Comparison of ENCODE assay signal across 1 cellular context in the genomic region with DNA sequence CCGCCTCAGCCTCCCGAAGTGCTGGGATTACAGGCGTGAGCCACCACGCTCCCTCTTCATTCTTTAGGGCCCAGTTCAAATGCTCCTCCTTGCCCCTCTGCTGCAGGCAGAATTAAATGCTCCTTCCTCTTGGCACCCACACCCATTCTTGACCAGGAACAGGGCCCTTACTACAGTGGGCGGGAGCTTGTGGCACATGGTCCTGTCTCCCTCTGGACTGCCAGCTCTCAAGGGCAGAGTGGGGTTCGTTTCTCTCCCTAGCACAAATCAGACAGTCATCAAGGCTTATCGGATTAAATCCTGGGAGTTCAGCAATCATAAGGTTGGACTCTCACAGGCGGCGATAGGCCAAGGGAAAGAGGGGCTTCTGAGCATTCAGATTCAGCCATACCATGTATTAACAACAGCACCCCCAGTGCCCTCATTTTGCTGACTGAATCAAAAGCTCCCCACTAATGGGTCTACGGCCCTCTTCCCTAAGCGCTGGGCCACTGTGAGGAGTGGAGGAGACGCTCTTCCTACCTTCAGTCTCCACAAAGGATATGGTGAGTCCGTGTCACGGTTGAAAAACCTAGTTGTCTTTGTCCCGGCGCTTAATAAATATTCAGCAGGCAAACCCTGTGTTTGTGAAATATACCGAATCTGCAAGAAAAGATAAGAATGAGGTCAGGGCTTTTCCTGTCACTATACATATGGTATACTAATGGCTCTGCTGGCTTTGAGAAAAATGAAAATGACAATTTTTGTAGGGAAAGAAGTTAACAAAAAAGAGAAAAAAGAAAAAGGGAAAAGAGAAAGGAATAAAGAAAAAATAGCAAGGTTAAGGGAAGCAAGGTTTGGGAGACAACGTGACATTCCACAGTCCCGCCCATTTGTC.
TF ChIP-seq lines count a peak whose summit lies in the region.

No MANE protein-coding gene starts in this region.

TF ChIP-seq in K562, 482 proteins besides CTCF, POLR2A, EP300 and RAD21 (continued from another document):
- TF ChIP-seq, protein P1, sequence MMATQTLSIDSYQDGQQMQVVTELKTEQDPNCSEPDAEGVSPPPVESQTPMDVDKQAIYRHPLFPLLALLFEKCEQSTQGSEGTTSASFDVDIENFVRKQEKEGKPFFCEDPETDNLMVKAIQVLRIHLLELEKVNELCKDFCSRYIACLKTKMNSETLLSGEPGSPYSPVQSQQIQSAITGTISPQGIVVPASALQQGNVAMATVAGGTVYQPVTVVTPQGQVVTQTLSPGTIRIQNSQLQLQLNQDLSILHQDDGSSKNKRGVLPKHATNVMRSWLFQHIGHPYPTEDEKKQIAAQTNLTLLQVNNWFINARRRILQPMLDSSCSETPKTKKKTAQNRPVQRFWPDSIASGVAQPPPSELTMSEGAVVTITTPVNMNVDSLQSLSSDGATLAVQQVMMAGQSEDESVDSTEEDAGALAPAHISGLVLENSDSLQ (IDR thresholded peaks at IDR 0.05) = peak; percentile 72
- TF ChIP-seq, protein P2, sequence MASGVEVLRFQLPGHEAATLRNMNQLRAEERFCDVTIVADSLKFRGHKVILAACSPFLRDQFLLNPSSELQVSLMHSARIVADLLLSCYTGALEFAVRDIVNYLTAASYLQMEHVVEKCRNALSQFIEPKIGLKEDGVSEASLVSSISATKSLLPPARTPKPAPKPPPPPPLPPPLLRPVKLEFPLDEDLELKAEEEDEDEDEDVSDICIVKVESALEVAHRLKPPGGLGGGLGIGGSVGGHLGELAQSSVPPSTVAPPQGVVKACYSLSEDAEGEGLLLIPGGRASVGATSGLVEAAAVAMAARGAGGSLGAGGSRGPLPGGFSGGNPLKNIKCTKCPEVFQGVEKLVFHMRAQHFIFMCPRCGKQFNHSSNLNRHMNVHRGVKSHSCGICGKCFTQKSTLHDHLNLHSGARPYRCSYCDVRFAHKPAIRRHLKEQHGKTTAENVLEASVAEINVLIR (CRISPR knock-in tag; IDR thresholded peaks at IDR 0.05) = no peak
- TF ChIP-seq NCOR1 (IDR thresholded peaks at IDR 0.05) (peak; percentile 66), TAF15 (IDR thresholded peaks at IDR 0.05; ENCODE audit: low read depth, low read length) (no peak), CEBPG (CRISPR knock-in tag; IDR thresholded peaks at IDR 0.05) (no peak), CEBPG (tag; conservative IDR thresholded peaks at IDR 0.05 in 1 of 2, IDR thresholded peaks at IDR 0.05 in 1 of 2) (peak in 1 of 2 experiments; percentile 54; a peak in 1 of 4 replicates), CEBPB (tag; IDR thresholded peaks at IDR 0.05) (peak; percentile 83), BHLHE40 (IDR thresholded peaks at IDR 0.05; ENCODE audit: low read length) (0 out of 2 replicates have a peak, but pooled peaks have one; percentile 8), KLF16 (IDR thresholded peaks at IDR 0.05) (0 out of 2 replicates have a peak, but pooled peaks have one; percentile 14), ZNF668 (CRISPR knock-in tag; IDR thresholded peaks at IDR 0.05) (no peak), BDP1 (IDR thresholded peaks at IDR 0.05; ENCODE audit: insufficient read depth, insufficient read length) (no peak), SMARCA4 (IDR thresholded peaks at IDR 0.05) (peak; percentile 90), ELF4 (CRISPR knock-in tag; IDR thresholded peaks at IDR 0.05) (peak; percentile 27; the same call in 1 of the 2 replicates), TOE1 (IDR thresholded peaks at IDR 0.05; ENCODE audit: borderline replicate concordance) (peak; percentile 43; the same call in 1 of the 2 replicates), TOE1 (CRISPR knock-in tag; IDR thresholded peaks at IDR 0.05; ENCODE audit: borderline replicate concordance, low read depth) (no peak), SNIP1 (IDR thresholded peaks at IDR 0.05; ENCODE audit: low read depth) (no peak), FOXM1 (IDR thresholded peaks at IDR 0.05; ENCODE audit: low read depth) (peak; percentile 39; the same call in 1 of the 2 replicates), FOXM1 (CRISPR knock-in tag; IDR thresholded peaks at IDR 0.05; ENCODE audit: low read depth) (no peak), ZFP30 (CRISPR knock-in tag; IDR thresholded peaks at IDR 0.05; ENCODE audit: borderline replicate concordance) (no peak), MEF2D (tag; conservative IDR thresholded peaks at IDR 0.05; ENCODE audit: low read depth) (no peak), ARID1B (IDR thresholded peaks at IDR 0.05) (peak; percentile 91), SMAD4 (CRISPR knock-in tag; conservative IDR thresholded peaks at IDR 0.05) (no peak; the same call in 1 of the 2 replicates), TBL1XR1 (IDR thresholded peaks at IDR 0.05; ENCODE audit: low read length in 2 of 2) (0 out of 4 replicates have a peak, but pooled peaks of 1 of the 2 experiments have one; percentile 39)
- TF ChIP-seq, protein P3, sequence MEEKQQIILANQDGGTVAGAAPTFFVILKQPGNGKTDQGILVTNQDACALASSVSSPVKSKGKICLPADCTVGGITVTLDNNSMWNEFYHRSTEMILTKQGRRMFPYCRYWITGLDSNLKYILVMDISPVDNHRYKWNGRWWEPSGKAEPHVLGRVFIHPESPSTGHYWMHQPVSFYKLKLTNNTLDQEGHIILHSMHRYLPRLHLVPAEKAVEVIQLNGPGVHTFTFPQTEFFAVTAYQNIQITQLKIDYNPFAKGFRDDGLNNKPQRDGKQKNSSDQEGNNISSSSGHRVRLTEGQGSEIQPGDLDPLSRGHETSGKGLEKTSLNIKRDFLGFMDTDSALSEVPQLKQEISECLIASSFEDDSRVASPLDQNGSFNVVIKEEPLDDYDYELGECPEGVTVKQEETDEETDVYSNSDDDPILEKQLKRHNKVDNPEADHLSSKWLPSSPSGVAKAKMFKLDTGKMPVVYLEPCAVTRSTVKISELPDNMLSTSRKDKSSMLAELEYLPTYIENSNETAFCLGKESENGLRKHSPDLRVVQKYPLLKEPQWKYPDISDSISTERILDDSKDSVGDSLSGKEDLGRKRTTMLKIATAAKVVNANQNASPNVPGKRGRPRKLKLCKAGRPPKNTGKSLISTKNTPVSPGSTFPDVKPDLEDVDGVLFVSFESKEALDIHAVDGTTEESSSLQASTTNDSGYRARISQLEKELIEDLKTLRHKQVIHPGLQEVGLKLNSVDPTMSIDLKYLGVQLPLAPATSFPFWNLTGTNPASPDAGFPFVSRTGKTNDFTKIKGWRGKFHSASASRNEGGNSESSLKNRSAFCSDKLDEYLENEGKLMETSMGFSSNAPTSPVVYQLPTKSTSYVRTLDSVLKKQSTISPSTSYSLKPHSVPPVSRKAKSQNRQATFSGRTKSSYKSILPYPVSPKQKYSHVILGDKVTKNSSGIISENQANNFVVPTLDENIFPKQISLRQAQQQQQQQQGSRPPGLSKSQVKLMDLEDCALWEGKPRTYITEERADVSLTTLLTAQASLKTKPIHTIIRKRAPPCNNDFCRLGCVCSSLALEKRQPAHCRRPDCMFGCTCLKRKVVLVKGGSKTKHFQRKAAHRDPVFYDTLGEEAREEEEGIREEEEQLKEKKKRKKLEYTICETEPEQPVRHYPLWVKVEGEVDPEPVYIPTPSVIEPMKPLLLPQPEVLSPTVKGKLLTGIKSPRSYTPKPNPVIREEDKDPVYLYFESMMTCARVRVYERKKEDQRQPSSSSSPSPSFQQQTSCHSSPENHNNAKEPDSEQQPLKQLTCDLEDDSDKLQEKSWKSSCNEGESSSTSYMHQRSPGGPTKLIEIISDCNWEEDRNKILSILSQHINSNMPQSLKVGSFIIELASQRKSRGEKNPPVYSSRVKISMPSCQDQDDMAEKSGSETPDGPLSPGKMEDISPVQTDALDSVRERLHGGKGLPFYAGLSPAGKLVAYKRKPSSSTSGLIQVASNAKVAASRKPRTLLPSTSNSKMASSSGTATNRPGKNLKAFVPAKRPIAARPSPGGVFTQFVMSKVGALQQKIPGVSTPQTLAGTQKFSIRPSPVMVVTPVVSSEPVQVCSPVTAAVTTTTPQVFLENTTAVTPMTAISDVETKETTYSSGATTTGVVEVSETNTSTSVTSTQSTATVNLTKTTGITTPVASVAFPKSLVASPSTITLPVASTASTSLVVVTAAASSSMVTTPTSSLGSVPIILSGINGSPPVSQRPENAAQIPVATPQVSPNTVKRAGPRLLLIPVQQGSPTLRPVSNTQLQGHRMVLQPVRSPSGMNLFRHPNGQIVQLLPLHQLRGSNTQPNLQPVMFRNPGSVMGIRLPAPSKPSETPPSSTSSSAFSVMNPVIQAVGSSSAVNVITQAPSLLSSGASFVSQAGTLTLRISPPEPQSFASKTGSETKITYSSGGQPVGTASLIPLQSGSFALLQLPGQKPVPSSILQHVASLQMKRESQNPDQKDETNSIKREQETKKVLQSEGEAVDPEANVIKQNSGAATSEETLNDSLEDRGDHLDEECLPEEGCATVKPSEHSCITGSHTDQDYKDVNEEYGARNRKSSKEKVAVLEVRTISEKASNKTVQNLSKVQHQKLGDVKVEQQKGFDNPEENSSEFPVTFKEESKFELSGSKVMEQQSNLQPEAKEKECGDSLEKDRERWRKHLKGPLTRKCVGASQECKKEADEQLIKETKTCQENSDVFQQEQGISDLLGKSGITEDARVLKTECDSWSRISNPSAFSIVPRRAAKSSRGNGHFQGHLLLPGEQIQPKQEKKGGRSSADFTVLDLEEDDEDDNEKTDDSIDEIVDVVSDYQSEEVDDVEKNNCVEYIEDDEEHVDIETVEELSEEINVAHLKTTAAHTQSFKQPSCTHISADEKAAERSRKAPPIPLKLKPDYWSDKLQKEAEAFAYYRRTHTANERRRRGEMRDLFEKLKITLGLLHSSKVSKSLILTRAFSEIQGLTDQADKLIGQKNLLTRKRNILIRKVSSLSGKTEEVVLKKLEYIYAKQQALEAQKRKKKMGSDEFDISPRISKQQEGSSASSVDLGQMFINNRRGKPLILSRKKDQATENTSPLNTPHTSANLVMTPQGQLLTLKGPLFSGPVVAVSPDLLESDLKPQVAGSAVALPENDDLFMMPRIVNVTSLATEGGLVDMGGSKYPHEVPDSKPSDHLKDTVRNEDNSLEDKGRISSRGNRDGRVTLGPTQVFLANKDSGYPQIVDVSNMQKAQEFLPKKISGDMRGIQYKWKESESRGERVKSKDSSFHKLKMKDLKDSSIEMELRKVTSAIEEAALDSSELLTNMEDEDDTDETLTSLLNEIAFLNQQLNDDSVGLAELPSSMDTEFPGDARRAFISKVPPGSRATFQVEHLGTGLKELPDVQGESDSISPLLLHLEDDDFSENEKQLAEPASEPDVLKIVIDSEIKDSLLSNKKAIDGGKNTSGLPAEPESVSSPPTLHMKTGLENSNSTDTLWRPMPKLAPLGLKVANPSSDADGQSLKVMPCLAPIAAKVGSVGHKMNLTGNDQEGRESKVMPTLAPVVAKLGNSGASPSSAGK (IDR thresholded peaks at IDR 0.05) = peak; percentile 37; the same call in 1 of the 2 replicates
- TF ChIP-seq, protein P4, sequence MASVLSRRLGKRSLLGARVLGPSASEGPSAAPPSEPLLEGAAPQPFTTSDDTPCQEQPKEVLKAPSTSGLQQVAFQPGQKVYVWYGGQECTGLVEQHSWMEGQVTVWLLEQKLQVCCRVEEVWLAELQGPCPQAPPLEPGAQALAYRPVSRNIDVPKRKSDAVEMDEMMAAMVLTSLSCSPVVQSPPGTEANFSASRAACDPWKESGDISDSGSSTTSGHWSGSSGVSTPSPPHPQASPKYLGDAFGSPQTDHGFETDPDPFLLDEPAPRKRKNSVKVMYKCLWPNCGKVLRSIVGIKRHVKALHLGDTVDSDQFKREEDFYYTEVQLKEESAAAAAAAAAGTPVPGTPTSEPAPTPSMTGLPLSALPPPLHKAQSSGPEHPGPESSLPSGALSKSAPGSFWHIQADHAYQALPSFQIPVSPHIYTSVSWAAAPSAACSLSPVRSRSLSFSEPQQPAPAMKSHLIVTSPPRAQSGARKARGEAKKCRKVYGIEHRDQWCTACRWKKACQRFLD (CRISPR knock-in tag; IDR thresholded peaks at IDR 0.05) = 0 out of 2 replicates have a peak, but pooled peaks have one; percentile 53
- TF ChIP-seq, protein P5, sequence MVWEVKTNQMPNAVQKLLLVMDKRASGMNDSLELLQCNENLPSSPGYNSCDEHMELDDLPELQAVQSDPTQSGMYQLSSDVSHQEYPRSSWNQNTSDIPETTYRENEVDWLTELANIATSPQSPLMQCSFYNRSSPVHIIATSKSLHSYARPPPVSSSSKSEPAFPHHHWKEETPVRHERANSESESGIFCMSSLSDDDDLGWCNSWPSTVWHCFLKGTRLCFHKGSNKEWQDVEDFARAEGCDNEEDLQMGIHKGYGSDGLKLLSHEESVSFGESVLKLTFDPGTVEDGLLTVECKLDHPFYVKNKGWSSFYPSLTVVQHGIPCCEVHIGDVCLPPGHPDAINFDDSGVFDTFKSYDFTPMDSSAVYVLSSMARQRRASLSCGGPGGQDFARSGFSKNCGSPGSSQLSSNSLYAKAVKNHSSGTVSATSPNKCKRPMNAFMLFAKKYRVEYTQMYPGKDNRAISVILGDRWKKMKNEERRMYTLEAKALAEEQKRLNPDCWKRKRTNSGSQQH (CRISPR knock-in tag; IDR thresholded peaks at IDR 0.05) = 0 out of 2 replicates have a peak, but pooled peaks have one; percentile 32
- TF ChIP-seq, protein P6, sequence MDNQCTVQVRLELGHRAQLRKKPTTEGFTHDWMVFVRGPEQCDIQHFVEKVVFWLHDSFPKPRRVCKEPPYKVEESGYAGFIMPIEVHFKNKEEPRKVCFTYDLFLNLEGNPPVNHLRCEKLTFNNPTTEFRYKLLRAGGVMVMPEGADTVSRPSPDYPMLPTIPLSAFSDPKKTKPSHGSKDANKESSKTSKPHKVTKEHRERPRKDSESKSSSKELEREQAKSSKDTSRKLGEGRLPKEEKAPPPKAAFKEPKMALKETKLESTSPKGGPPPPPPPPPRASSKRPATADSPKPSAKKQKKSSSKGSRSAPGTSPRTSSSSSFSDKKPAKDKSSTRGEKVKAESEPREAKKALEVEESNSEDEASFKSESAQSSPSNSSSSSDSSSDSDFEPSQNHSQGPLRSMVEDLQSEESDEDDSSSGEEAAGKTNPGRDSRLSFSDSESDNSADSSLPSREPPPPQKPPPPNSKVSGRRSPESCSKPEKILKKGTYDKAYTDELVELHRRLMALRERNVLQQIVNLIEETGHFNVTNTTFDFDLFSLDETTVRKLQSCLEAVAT (IDR thresholded peaks at IDR 0.05) = peak in 1 of 2 experiments; percentile 63; a peak in 2 of 4 replicates
- TF ChIP-seq, protein P7, sequence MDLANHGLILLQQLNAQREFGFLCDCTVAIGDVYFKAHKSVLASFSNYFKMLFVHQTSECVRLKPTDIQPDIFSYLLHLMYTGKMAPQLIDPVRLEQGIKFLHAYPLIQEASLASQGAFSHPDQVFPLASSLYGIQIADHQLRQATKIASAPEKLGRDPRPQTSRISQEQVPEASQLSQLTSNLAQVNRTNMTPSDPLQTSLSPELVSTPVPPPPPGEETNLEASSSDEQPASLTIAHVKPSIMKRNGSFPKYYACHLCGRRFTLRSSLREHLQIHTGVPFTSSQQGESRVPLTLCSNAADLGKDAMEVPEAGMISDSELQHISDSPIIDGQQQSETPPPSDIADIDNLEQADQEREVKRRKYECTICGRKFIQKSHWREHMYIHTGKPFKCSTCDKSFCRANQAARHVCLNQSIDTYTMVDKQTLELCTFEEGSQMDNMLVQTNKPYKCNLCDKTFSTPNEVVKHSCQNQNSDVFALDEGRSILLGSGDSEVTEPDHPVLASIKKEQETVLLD (IDR thresholded peaks at IDR 0.05) = 0 out of 2 replicates have a peak, but pooled peaks have one; percentile 38
- TF ChIP-seq, protein P8, sequence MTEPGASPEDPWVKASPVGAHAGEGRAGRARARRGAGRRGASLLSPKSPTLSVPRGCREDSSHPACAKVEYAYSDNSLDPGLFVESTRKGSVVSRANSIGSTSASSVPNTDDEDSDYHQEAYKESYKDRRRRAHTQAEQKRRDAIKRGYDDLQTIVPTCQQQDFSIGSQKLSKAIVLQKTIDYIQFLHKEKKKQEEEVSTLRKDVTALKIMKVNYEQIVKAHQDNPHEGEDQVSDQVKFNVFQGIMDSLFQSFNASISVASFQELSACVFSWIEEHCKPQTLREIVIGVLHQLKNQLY (CRISPR knock-in tag; conservative IDR thresholded peaks at IDR 0.05) = 0 out of 4 replicates have a peak, but pooled peaks of 1 of the 2 experiments have one; percentile 5
